In genomic region chr4:6880691-6881090, GRCh38 we compare ENCODE assay signal across 23 cellular contexts.
"Had no signal": no experiment of that assay in that cellular context is flagged by ENCODE, and none has a peak within 500 bp of the region (broad histone marks: within the 10 kb centered on the region; RNA-seq: fewer than 3 reads in every experiment).

No MANE protein-coding gene starts in this region.

- H3K9me3 ChIP-seq: body of pancreas had no signal

- H3K27me3 Mint-ChIP-seq: activated naive CD4-positive, alpha-beta T cell treated with anti-CD3 and anti-CD28 coated beads, Interleukin-2, amount 50 U/mL, for 24 hours; activated T-cell treated with anti-CD3 and anti-CD28 coated beads, Interleukin-2, amount 50 U/mL, for 24 hours had no signal

- FAIRE-seq: K562, RCC 7860 had no signal

- H3K27ac Mint-ChIP-seq: activated naive CD4-positive, alpha-beta T cell treated with anti-CD3 and anti-CD28 coated beads, Interleukin-2, amount 50 U/mL, for 24 hours; activated T-helper 1 cell treated with anti-CD3 and anti-CD28 coated beads, Interleukin-12 subunit alpha, Interleukin-12 subunit beta, Interleukin-2, Interleukin-4 antibody, amounts not matched to agents 30 ng/mL and 10 ng/mL and 1 ng/mL, durations not matched to agents 14 hours and 24 hours and 36 hours; T-helper 1 cell treated with Interleukin-12 subunit alpha and Interleukin-12 subunit beta and Interleukin-4 antibody, amounts not matched to agents 30 μg/mL and 1 μg/mL, for 36 hours; WTC11 had no signal

- H3K4me3 ChIP-seq: body of pancreas, K562 had no signal

- H3K4me1 Mint-ChIP-seq: activated naive CD4-positive, alpha-beta T cell treated with anti-CD3 and anti-CD28 coated beads, Interleukin-2, amount 50 U/mL, for 24 hours had no signal

- ATAC-seq: activated CD8-positive, alpha-beta T cell treated with anti-CD3 and anti-CD28 coated beads, Interleukin-2, amount 10 ng/mL, durations not matched to agents 7 days and 5 days; body of pancreas; K562; PC-3; WTC11 had no signal

- H3K27me3 ChIP-seq: body of pancreas had no signal

- H3K9me3 Mint-ChIP-seq: activated naive CD4-positive, alpha-beta T cell treated with anti-CD3 and anti-CD28 coated beads, Interleukin-2, amount 50 U/mL, for 24 hours; activated T-cell treated with anti-CD3 and anti-CD28 coated beads, Interleukin-2, amount 50 U/mL, for 24 hours; activated T-helper 1 cell treated with anti-CD3 and anti-CD28 coated beads, Interleukin-12 subunit alpha, Interleukin-12 subunit beta, Interleukin-2, Interleukin-4 antibody, amounts not matched to agents 30 ng/mL and 10 ng/mL and 1 ng/mL, durations not matched to agents 14 hours and 24 hours and 36 hours; T-helper 1 cell treated with Interleukin-12 subunit alpha and Interleukin-12 subunit beta and Interleukin-4 antibody, amounts not matched to agents 30 μg/mL and 1 μg/mL, for 36 hours; WTC11 had no signal

- H3K27ac ChIP-seq: body of pancreas had no signal

- H3K4me3 Mint-ChIP-seq: activated CD8-positive, alpha-beta T cell treated with anti-CD3 and anti-CD28 coated beads, Interleukin-2, amount 10 ng/mL, durations not matched to agents 7 days and 5 days; activated naive CD4-positive, alpha-beta T cell treated with anti-CD3 and anti-CD28 coated beads, Interleukin-2, amount 50 U/mL, for 24 hours; activated T-cell treated with anti-CD3 and anti-CD28 coated beads, Interleukin-2, amount 50 U/mL, for 24 hours; activated T-helper 1 cell treated with anti-CD3 and anti-CD28 coated beads, Interleukin-12 subunit alpha, Interleukin-12 subunit beta, Interleukin-2, Interleukin-4 antibody, amounts not matched to agents 30 ng/mL and 10 ng/mL and 1 ng/mL, durations not matched to agents 14 hours and 24 hours and 36 hours; T-helper 1 cell treated with Interleukin-12 subunit alpha and Interleukin-12 subunit beta and Interleukin-4 antibody, amounts not matched to agents 30 μg/mL and 1 μg/mL, for 36 hours; WTC11 had no signal

- DNase-seq: activated CD4-positive, alpha-beta T cell treated with anti-CD3 and anti-CD28 coated beads for 48 hours; activated CD4-positive, alpha-beta T cell treated with anti-CD3 and anti-CD28 coated beads, Interleukin-2, amount 50 U/mL, for 4 hours; activated CD4-positive, CD25-positive, alpha-beta regulatory T cell treated with anti-CD3 and anti-CD28 coated beads, Interleukin-2, amount 50 U/mL, for 72 hours; activated CD8-positive, alpha-beta T cell treated with anti-CD3 and anti-CD28 coated beads, Interleukin-2, amount 10 ng/mL, durations not matched to agents 7 days and 5 days; activated gamma-delta T cell; activated T-cell treated with anti-CD3 and anti-CD28 coated beads, Interleukin-2, amount 50 U/mL, for 24 hours; body of pancreas; Karpas-422; MM.1S; NCI-H1105; NCI-H1436; NCI-H187; NCI-H2081; NCI-H446; NCI-H524; PC-3; SHP77 had no signal
